14 cellular contexts compared by ENCODE assay signal in genomic region chr12:87444039-87444438, GRCh38.
"Had no signal": no experiment of that assay in that cellular context is flagged by ENCODE, and none has a peak within 500 bp of the region (broad histone marks: within the 10 kb centered on the region; RNA-seq: fewer than 3 reads in every experiment).

No MANE protein-coding gene starts in this region.

- H3K36me3 Mint-ChIP-seq: activated naive CD8-positive, alpha-beta T cell; naive thymus-derived CD4-positive, alpha-beta T cell had no signal

- H3K27ac ChIP-seq: brain microvascular endothelial cell, heart right ventricle, parathyroid adenoma, uterus had no signal

- H3K79me2 ChIP-seq: parathyroid adenoma had no signal

- H3K4me1 Mint-ChIP-seq: naive thymus-derived CD4-positive, alpha-beta T cell had no signal

- H3K27me3 Mint-ChIP-seq: activated naive CD8-positive, alpha-beta T cell; activated T-cell treated with anti-CD3 and anti-CD28 coated beads, Interleukin-2, amount 50 U/mL, for 24 hours; naive thymus-derived CD4-positive, alpha-beta T cell had no signal

- H3K36me3 ChIP-seq: brain microvascular endothelial cell, heart right ventricle, uterus had no signal

- H3K4me3 Mint-ChIP-seq: activated naive CD8-positive, alpha-beta T cell; activated T-cell treated with anti-CD3 and anti-CD28 coated beads, Interleukin-2, amount 50 U/mL, for 24 hours; naive thymus-derived CD4-positive, alpha-beta T cell had no signal

- H3K27ac Mint-ChIP-seq: activated naive CD8-positive, alpha-beta T cell; activated T-cell treated with anti-CD3 and anti-CD28 coated beads, Interleukin-2, amount 50 U/mL, for 24 hours; naive thymus-derived CD4-positive, alpha-beta T cell had no signal

- H3K27me3 ChIP-seq: brain microvascular endothelial cell, heart right ventricle, uterus had no signal

- H3K9me3 ChIP-seq: uterus had no signal

- H3K4me1 ChIP-seq: heart right ventricle, parathyroid adenoma, uterus had no signal

- DNase-seq: activated CD4-positive, alpha-beta T cell treated with anti-CD3 and anti-CD28 coated beads, Interleukin-2, amount 50 U/mL, for 4 hours; activated CD4-positive, CD25-positive, alpha-beta regulatory T cell treated with anti-CD3 and anti-CD28 coated beads, Interleukin-2, amount 50 U/mL, for 72 hours; activated effector memory CD4-positive, alpha-beta T cell treated with anti-CD3 and anti-CD28 coated beads, Interleukin-2, amount 50 U/mL, for 16 hours; activated T-cell treated with anti-CD3 and anti-CD28 coated beads, Interleukin-2, amount 50 U/mL, for 24 hours; brain microvascular endothelial cell; dermis blood vessel endothelial cell; foreskin melanocyte; heart right ventricle; naive thymus-derived CD4-positive, alpha-beta T cell; right cardiac atrium; small intestine; uterus had no signal

- H3K4me3 ChIP-seq: heart right ventricle, uterus had no signal

- H2AFZ ChIP-seq: parathyroid adenoma had no signal

- H3K9ac ChIP-seq: parathyroid adenoma had no signal

- ATAC-seq: heart right ventricle; naive thymus-derived CD4-positive, alpha-beta T cell; right cardiac atrium had no signal
